In the genomic region with DNA sequence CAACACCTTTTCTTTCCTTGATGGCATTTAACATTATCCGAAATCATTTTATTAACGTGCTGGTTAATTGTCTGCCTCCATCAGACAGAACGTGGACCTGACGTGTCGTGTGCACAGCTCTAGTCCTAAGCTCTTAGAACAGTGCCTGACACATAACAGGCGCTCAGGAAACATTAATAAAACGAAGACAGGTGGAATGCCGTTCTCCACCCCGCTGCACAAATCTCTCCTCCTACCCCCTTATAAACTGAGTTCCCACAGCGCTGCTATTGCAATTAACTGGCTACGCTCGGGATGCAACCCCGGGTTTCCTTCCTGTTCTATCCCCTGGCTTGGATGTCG, we compare ENCODE assay signal across 8 cellular contexts. TPM values are rescaled to one million over a fixed set of nuclear protein-coding genes. Genes with fewer than 3 reads are reported as not detected.
DNase-seq lines count a peak whose midpoint lies in the region; ATAC-seq and TF ChIP-seq lines count a peak whose summit lies in the region.

No MANE protein-coding gene starts in this region.

- no peaks in the 10 kb centered on the region for H3K27me3 ChIP-seq in adipocyte (replicated peaks; ENCODE audit: control insufficient read depth, insufficient read depth, low read length)

- no peaks in the 10 kb centered on the region for H3K36me3 ChIP-seq in adipocyte (ENCODE audit: control insufficient read depth, insufficient read depth, low read length, severe bottlenecking)

- peak; percentile 16 for ATAC-seq in stimulated activated naive CD8-positive, alpha-beta T cell treated with anti-CD3 and anti-CD28 coated beads, Interleukin-15, Interleukin-2, amounts not matched to agents 100 U/mL and 50 U/mL, for 24 hours

- H3K4me3 ChIP-seq in adipocyte (ENCODE audit: low read length) = peak overlapping the region; percentile 95

- DNase-seq in DMS 273 (lab: John Stamatoyannopoulos, UW; ENCODE audit: unreplicated experiment) (peak; percentile 72), DMS 273 treated with DMSO at 0.1 percent for 48 hours (lab: John Stamatoyannopoulos, UW) (no peak), HFFc6 (peak; percentile 9), NCI-H1694 treated with DMSO at 0.1 percent for 48 hours (lab: John Stamatoyannopoulos, UW) (peak; percentile 67), adipocyte (ENCODE audit: low read depth) (peak; percentile 61), immature natural killer cell (no peak), LoVo (ENCODE audit: low spot score) (no peak)
- no peak for DNase-seq in stimulated activated naive CD8-positive, alpha-beta T cell treated with anti-CD3 and anti-CD28 coated beads, Interleukin-15, Interleukin-2, amounts not matched to agents 100 U/mL and 50 U/mL, for 24 hours

- H3K4me3 Mint-ChIP-seq in HFFc6 = peak overlapping the region; percentile 100
- H3K4me3 Mint-ChIP-seq in immature natural killer cell = peak overlapping the region; percentile 90 to 100 (median 99)

- peak overlapping the region; percentile 100 for H3K9ac ChIP-seq in adipocyte (ENCODE audit: low read length)

- H3K9me3 ChIP-seq in adipocyte (ENCODE audit: control insufficient read depth, low read length) = no peaks in the 10 kb centered on the region

- H3K36me3 Mint-ChIP-seq in HFFc6 (ENCODE audit: low read depth) (peaks cover 15% of the 10 kb centered on the region), immature natural killer cell (no peaks in the 10 kb centered on the region)

- no peak for TF ChIP-seq CTCF in HFFc6 (IDR thresholded peaks at IDR 0.05)

- H3K27me3 Mint-ChIP-seq in HFFc6 (ENCODE audit: insufficient read depth) (no peaks in the 10 kb centered on the region), immature natural killer cell (ENCODE audit: low read depth in 3 of 3) (peaks cover 5 to 12% (median 11%) of the 10 kb centered on the region in 3 donors)

- H3K27ac Mint-ChIP-seq in HFFc6 = peak overlapping the region; percentile 99
- peak overlapping the region; percentile 97 to 100 (median 100) for H3K27ac Mint-ChIP-seq in immature natural killer cell

- H3K4me1 Mint-ChIP-seq in HFFc6 (ENCODE audit: low read depth) (peaks cover 57% of the 10 kb centered on the region), immature natural killer cell (peaks cover 36 to 50% of the 10 kb centered on the region in 2 donors)

- no peaks in the 10 kb centered on the region for H3K9me3 Mint-ChIP-seq in HFFc6
- H3K9me3 Mint-ChIP-seq in immature natural killer cell = no peaks in the 10 kb centered on the region

- peaks cover 19% of the 10 kb centered on the region for H3K4me1 ChIP-seq in adipocyte (ENCODE audit: control insufficient read depth, insufficient read depth, low read length)

RNA-seq across cellular contexts. Expression of a gene that starts 0.5 kb away (rescaled TPM):
- total RNA-seq in HFFc6 (2021; fragmentation: NEBNext Ultra II Directional; extraction: Animal tissue kit (Norgen Biotek cat#: 25700)) = 10 to 100 TPM; 42.5 to 55.9 (median 51.9) TPM
- 10 to 100 TPM; 11.3 to 29.2 (median 18.5) TPM for polyA plus RNA-seq in immature natural killer cell

RNA-seq across cellular contexts. Expression of a gene that starts 16.1 kb away (rescaled TPM):
- not detected for total RNA-seq in HFFc6 (2021; fragmentation: NEBNext Ultra II Directional; extraction: Animal tissue kit (Norgen Biotek cat#: 25700))
- polyA plus RNA-seq in immature natural killer cell = not detected

Comparison
In these comparisons a context has a peak if more than half of its experiments do, and no peak if none do; other contexts are left out.
1. DNase-seq: peak in DMS 273 (single experiment), HFFc6 (single experiment), NCI-H1694 treated with DMSO at 0.1 percent for 48 hours (single experiment) and adipocyte (single experiment); none in DMS 273 treated with DMSO at 0.1 percent for 48 hours (single experiment), immature natural killer cell (0 of 3), stimulated activated naive CD8-positive, alpha-beta T cell treated with anti-CD3 and anti-CD28 coated beads, Interleukin-15, Interleukin-2, amounts not matched to agents 100 U/mL and 50 U/mL, for 24 hours (single experiment) and LoVo (single experiment).